Comparison of ENCODE assay signal across 8 cellular contexts in genomic region chr16:22077700-22078313, GRCh38.
DNase-seq lines count a peak whose midpoint lies in the region; ATAC-seq and TF ChIP-seq lines count a peak whose summit lies in the region.

No MANE protein-coding gene starts in this region.

- DNase-seq in GM12864 (ENCODE audit: low read depth) (peak; percentile 37), NCI-H146 treated with DMSO at 0.1 percent for 48 hours (lab: John Stamatoyannopoulos, UW; ENCODE audit: unreplicated experiment) (peak; percentile 27), T1000 (lab: John Stamatoyannopoulos, UW) (peak; percentile 65), astrocyte of the cerebellum (ENCODE audit: low read depth) (peak; percentile 39), iPS DF 6.9 (ENCODE audit: low read depth, low spot score) (peak; percentile 35)
- peak; percentile 83 for DNase-seq in stimulated activated CD4-positive, alpha-beta T cell treated with anti-CD3 and anti-CD28 coated beads, Interleukin-15, amount 100 ng/mL, for 24 hours

- H3K9me3 ChIP-seq in iPS DF 6.9 (ENCODE audit: control insufficient read depth, insufficient read depth, low read length) = no peaks in the 10 kb centered on the region

- WGBS in iPS DF 6.9 (ENCODE audit: insufficient coverage, insufficient read length) = no CpG with 5 or more reads among the region's 8 CpGs

- in situ Hi-C loops in astrocyte of the cerebellum (cut with HindIII; ENCODE audit: low sequenced_read_pairs) = loop anchor here (25.0 kb wide), 1 partner anchor 109 kb away; no protein-coding TSS in a partner anchor

- no peak overlapping the region for H3K27ac ChIP-seq in iPS DF 6.9 (ENCODE audit: low read length)

- TF ChIP-seq POLR2A in GM18505 (IDR thresholded peaks at IDR 0.05; ENCODE audit: borderline replicate concordance, extremely low read depth, insufficient read depth, insufficient read length) = no peak

- TF ChIP-seq CTCF in GM12864 (IDR thresholded peaks at IDR 0.05; ENCODE audit: low read depth, low read length, missing control alignments) = peak; percentile 73
- TF ChIP-seq CTCF in astrocyte of the cerebellum (IDR thresholded peaks at IDR 0.05; ENCODE audit: low read depth, low read length, missing control alignments) = peak; percentile 85

- H3K36me3 ChIP-seq in iPS DF 6.9 (ENCODE audit: control insufficient read depth, insufficient read depth, low read length) = no peaks in the 10 kb centered on the region

- H3K4me1 ChIP-seq in iPS DF 6.9 (ENCODE audit: control insufficient read depth, insufficient read depth, low read length) = no peaks in the 10 kb centered on the region

- no peak for ATAC-seq in GM18505 (IDR thresholded peaks at IDR 0.05; ENCODE audit: unreplicated experiment)
- ATAC-seq in GM21825 (IDR thresholded peaks at IDR 0.05; ENCODE audit: unreplicated experiment) = no peak

- H3K4me3 ChIP-seq in GM12864 (ENCODE audit: low read depth, low read length) (no peak overlapping the region), astrocyte of the cerebellum (ENCODE audit: low read depth, low read length) (no peak overlapping the region), iPS DF 6.9 (ENCODE audit: low read length) (no peak overlapping the region)

- no peaks in the 10 kb centered on the region for H3K27me3 ChIP-seq in iPS DF 6.9 (ENCODE audit: control insufficient read depth, insufficient read depth, low read length)

Comparison
In these comparisons a context has a peak if more than half of its experiments do, and no peak if none do; other contexts are left out.
1. DNase-seq: peak in every context shown above with its lines; median percentile 83 in stimulated activated CD4-positive, alpha-beta T cell treated with anti-CD3 and anti-CD28 coated beads, Interleukin-15, amount 100 ng/mL, for 24 hours; 65 in T1000; 39 in astrocyte of the cerebellum; 37 in GM12864; 35 in iPS DF 6.9; 27 in NCI-H146 treated with DMSO at 0.1 percent for 48 hours.